Comparison of ENCODE assay signal across 16 cellular contexts in the genomic region with DNA sequence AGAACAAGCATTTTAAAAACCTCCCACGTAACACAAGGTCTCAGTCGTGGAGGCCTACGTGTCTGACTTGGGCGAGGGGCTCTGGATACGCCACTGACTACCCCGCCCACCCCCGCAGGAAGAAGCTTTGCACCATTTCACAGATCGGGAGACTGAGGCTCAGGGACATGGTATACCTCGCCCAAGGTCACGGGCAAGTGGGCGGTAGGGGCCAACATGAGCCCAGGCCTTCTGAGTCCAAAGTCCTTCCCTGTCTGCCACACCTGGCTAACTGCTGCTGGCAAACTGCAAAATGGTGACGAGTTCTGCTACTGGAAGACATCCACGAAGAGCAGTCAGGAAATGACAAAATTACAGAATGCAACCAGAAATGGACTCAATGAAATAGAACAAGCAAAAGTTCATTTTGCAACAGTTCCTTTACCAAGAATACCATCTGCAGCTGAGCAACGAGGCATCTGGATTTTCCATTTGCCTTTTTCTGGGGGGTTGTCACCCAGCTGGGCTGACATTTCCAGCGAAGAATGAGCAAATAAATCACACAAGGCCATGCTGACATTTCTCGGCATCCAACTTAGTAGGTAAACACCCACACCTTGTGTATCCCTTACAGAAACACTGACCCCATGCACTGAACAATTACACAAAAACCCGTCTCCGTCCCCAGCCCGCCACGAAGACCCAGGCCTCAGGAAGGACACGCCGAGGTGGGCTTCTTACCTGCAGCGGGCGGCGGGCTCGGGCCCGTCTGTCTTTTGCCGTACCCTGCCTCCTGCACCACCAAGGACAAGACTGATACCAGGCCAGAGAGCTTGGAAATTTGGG.
DNase-seq lines count a peak whose midpoint lies in the region; ATAC-seq, FAIRE-seq and TF ChIP-seq lines count a peak whose summit lies in the region.
"Had no signal": no experiment of that assay in that cellular context is flagged by ENCODE, and none has a peak within 500 bp of the region (broad histone marks: within the 10 kb centered on the region; RNA-seq: fewer than 3 reads in every experiment).

No MANE protein-coding gene starts in this region.

- no peaks in the 10 kb centered on the region; a peak in 1 of 5 replicates for H3K9me3 Mint-ChIP-seq in H9
- H3K9me3 Mint-ChIP-seq: activated CD4-positive, alpha-beta memory T cell treated with anti-CD3 and anti-CD28 coated beads, Interleukin-2, amount 10 ng/mL, durations not matched to agents 7 days and 5 days; activated T-cell treated with anti-CD3 and anti-CD28 coated beads, Interleukin-2, amount 50 U/mL, for 72 hours; natural killer cell had no signal

- H3K9me3 ChIP-seq in H9 (ENCODE audit: control insufficient read depth, low read depth, low read length), result no peaks in the 10 kb centered on the region
- H3K9me3 ChIP-seq: adrenal gland, gastroesophageal sphincter, right lobe of liver had no signal

- H3K4me1 Mint-ChIP-seq in H9, result peaks cover 10 to 14% of the 10 kb centered on the region in 2 experiments
- H3K4me1 Mint-ChIP-seq: activated CD4-positive, alpha-beta memory T cell treated with anti-CD3 and anti-CD28 coated beads, Interleukin-2, amount 10 ng/mL, durations not matched to agents 7 days and 5 days; natural killer cell had no signal

- no peak overlapping the region for H4K91ac ChIP-seq in H9 (ENCODE audit: insufficient read length, low read depth, low read length)

- no peak overlapping the region for H2BK20ac ChIP-seq in H9 (ENCODE audit: low read depth, low read length, poor library complexity, severe bottlenecking)

- H3K4me2 ChIP-seq in H9 (ENCODE audit: insufficient read depth, insufficient read length, low read length), result no peak overlapping the region

- no peak overlapping the region for H4K5ac ChIP-seq in H9 (ENCODE audit: insufficient read length, low read depth, low read length)

- no peak overlapping the region for H3K4me3 Mint-ChIP-seq in H9
- H3K4me3 Mint-ChIP-seq: activated CD4-positive, alpha-beta memory T cell treated with anti-CD3 and anti-CD28 coated beads, Interleukin-2, amount 10 ng/mL, durations not matched to agents 7 days and 5 days; activated T-cell treated with anti-CD3 and anti-CD28 coated beads, Interleukin-2, amount 50 U/mL, for 72 hours; natural killer cell had no signal

- FAIRE-seq in islet of Langerhans (lab: Jason Lieb, UNC) (peak; percentile 56), D721Med (lab: Jason Lieb, UNC) (no peak)
- FAIRE-seq: endothelial cell of umbilical vein, H54 had no signal

- H3K27ac Mint-ChIP-seq in H9, result peak overlapping the region in 2 of 3 experiments; percentile 73 to 75; a peak in 2 of 7 replicates
- H3K27ac Mint-ChIP-seq: activated CD4-positive, alpha-beta memory T cell treated with anti-CD3 and anti-CD28 coated beads, Interleukin-2, amount 10 ng/mL, durations not matched to agents 7 days and 5 days; activated T-cell treated with anti-CD3 and anti-CD28 coated beads, Interleukin-2, amount 50 U/mL, for 72 hours; natural killer cell had no signal

- no peak overlapping the region for H3K4ac ChIP-seq in H9 (ENCODE audit: low read depth, low read length)

- no peak overlapping the region for H2AK5ac ChIP-seq in H9 (ENCODE audit: insufficient read length, low read length)

- H3K23me2 ChIP-seq in H9 (ENCODE audit: insufficient read length, low read depth, low read length, poor library complexity, severe bottlenecking), result no peaks in the 10 kb centered on the region

- no peaks in the 10 kb centered on the region for H3K4me1 ChIP-seq in H9 (ENCODE audit: insufficient read depth, low read length)
- H3K4me1 ChIP-seq: right lobe of liver had no signal

- DNase-seq in H9, result no peak
- DNase-seq in NCI-H2227 treated with DMSO at 0.1 percent for 48 hours (lab: John Stamatoyannopoulos, UW), result peak; percentile 51
- peak; percentile 16 for DNase-seq in renal cortical epithelial cell (ENCODE audit: low read depth)
- no peak for DNase-seq in omental fat pad (ENCODE audit: low spot score)
- DNase-seq in germinal center (ENCODE audit: low spot score), result no peak
- DNase-seq in NCI-H345 (lab: John Stamatoyannopoulos, UW), result no peak
- DNase-seq in D721Med (ENCODE audit: insufficient read length, low spot score), result no peak
- DNase-seq: activated CD4-positive, alpha-beta memory T cell treated with anti-CD3 and anti-CD28 coated beads, Interleukin-2, amount 10 ng/mL, durations not matched to agents 7 days and 5 days; activated T-cell treated with anti-CD3 and anti-CD28 coated beads, Interleukin-2, amount 50 U/mL, for 72 hours; natural killer cell; right lobe of liver had no signal

- H3K27me3 Mint-ChIP-seq in H9 (ENCODE audit: low read depth), result peaks cover 2% of the 10 kb centered on the region

- H2BK15ac ChIP-seq in H9 (ENCODE audit: low read depth, low read length), result no peak overlapping the region

- no peaks in the 10 kb centered on the region for H3K36me3 Mint-ChIP-seq in H9 (ENCODE audit: insufficient read depth in 1 of 3, low read depth in 3 of 3)
- H3K36me3 Mint-ChIP-seq: natural killer cell had no signal

- no peak for ATAC-seq in omental fat pad (ENCODE audit: low FRiP score)
- ATAC-seq: activated T-cell treated with anti-CD3 and anti-CD28 coated beads, Interleukin-2, amount 50 U/mL, for 72 hours; gastroesophageal sphincter; natural killer cell had no signal

- H3T11ph ChIP-seq in H9 (ENCODE audit: low read length), result no peak overlapping the region

- no CpG with 5 or more reads among the region's 28 CpGs for WGBS in H9 (ENCODE audit: extremely low coverage, insufficient read length, low lambda C conversion rate)

- no peak overlapping the region for H4K8ac ChIP-seq in H9 (replicated peaks; ENCODE audit: insufficient read length, low read depth, low read length)

- TF ChIP-seq CTCF in H9 (conservative IDR thresholded peaks at IDR 0.05), result no peak
- no peak for TF ChIP-seq CTCF in omental fat pad (IDR thresholded peaks at IDR 0.05)
- TF ChIP-seq CTCF in D721Med (IDR thresholded peaks at IDR 0.05; ENCODE audit: insufficient read depth, missing control alignments), result no peak

- no peak overlapping the region for H3K27ac ChIP-seq in H9 (ENCODE audit: insufficient read length, low read depth, low read length)
- H3K27ac ChIP-seq: gastroesophageal sphincter, right lobe of liver had no signal

- no peak overlapping the region for H2AFZ ChIP-seq in H9 (ENCODE audit: low read length)

- H3K56ac ChIP-seq in H9 (ENCODE audit: insufficient read length, low read depth, low read length), result no peak overlapping the region

- H2BK120ac ChIP-seq in H9 (ENCODE audit: low read depth, low read length, poor library complexity, severe bottlenecking), result no peak overlapping the region

- no peak overlapping the region for H2BK5ac ChIP-seq in H9 (ENCODE audit: insufficient read length, low read length)

- H3K14ac ChIP-seq in H9 (ENCODE audit: insufficient read depth, low read length), result no peak overlapping the region

- H3K27me3 ChIP-seq in H9 (ENCODE audit: insufficient read depth, low read length), result no peaks in the 10 kb centered on the region
- H3K27me3 ChIP-seq: adrenal gland, gastroesophageal sphincter, right lobe of liver had no signal

- no peaks in the 10 kb centered on the region for H3K79me2 ChIP-seq in H9 (ENCODE audit: insufficient read depth, low read length)

- H3K9ac ChIP-seq in H9 (ENCODE audit: extremely low read depth, insufficient read length, low read length), result no peak overlapping the region

- H3K79me1 ChIP-seq in H9 (ENCODE audit: insufficient read depth, low read depth, low read length, poor library complexity, severe bottlenecking), result no peaks in the 10 kb centered on the region

- H3K23ac ChIP-seq in H9 (ENCODE audit: insufficient read length, low read depth, low read length), result no peak overlapping the region

- H4K20me1 ChIP-seq in H9 (ENCODE audit: control insufficient read depth, insufficient read depth, insufficient read length), result no peaks in the 10 kb centered on the region

- no peak overlapping the region for H3K18ac ChIP-seq in H9 (ENCODE audit: insufficient read length, low read depth, low read length)

- H2BK12ac ChIP-seq in H9 (ENCODE audit: insufficient read length, low read depth, low read length), result no peak overlapping the region

Comparison
In these comparisons a context has a peak if more than half of its experiments do, and no peak if none do; other contexts are left out.
1. DNase-seq: peak in NCI-H2227 treated with DMSO at 0.1 percent for 48 hours (single experiment) and renal cortical epithelial cell (single experiment); none in H9 (single experiment), omental fat pad (single experiment), germinal center (single experiment), NCI-H345 (single experiment) and D721Med (single experiment).